1 cellular context compared by ENCODE assay signal in genomic region chr11:66466225-66467033, GRCh38.
TF ChIP-seq lines count a peak whose summit lies in the region.

Gene PELI3 (plus strand): TSS chr11:66466905. CDS start chr11:66468129, 1,224 bp downstream.

TF ChIP-seq in GM23338, 12 proteins besides CTCF, POLR2A, EP300 and RAD21 (continued from another document):
- TF ChIP-seq ZNF462 (CRISPR knock-in tag; IDR thresholded peaks at IDR 0.05) (no peak), ZNF331 (CRISPR knock-in tag; IDR thresholded peaks at IDR 0.05; ENCODE audit: low read depth) (no peak), ZNF114 (CRISPR knock-in tag; IDR thresholded peaks at IDR 0.05) (no peak)
TF ChIP-seq in GM23338: peak in this region for 3.
